Comparison of ENCODE assay signal across 12 cellular contexts in the genomic region with DNA sequence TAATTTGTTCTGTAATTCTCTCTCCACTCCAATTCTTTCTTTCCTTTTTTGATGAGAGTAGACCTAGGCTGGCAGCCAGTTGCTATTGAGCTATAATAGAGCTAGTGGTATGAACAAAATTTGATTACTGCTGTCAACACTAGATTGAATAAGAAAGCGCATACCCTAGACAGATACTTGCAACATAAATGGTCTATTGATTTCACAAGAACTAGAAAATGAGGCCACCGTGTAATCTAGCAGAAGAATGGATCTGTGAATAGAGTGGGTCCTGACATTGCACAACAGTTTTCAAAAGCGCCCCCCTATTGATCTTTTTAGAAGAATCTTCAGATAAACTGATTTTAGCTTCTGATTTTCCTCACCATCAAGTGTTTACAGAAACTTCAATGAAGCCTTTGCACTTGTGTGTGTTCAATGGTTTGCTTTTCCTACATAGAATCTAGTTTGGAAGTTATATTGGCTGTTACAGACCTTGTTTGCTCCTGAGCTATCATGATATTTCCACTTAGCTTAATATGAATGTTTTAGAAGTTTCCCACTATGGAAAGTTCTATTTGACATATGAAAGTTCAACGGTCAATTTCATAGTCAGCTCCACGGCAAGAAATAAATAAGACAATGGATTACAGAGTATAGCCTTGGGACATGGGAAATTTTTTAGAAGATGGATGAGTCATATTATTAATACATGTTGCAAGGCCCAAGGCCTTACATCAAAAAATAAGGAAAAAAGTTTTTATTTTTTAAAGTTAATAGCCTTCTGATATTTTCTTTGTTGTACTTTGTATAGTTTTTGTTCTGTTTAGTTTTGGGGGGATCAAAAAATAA. TPM values are rescaled to one million over a fixed set of nuclear protein-coding genes. Genes with fewer than 3 reads are reported as not detected.
DNase-seq lines count a peak whose midpoint lies in the region; ATAC-seq and TF ChIP-seq lines count a peak whose summit lies in the region.
"Had no signal": no experiment of that assay in that cellular context is flagged by ENCODE, and none has a peak within 500 bp of the region (broad histone marks: within the 10 kb centered on the region; RNA-seq: fewer than 3 reads in every experiment).

No MANE protein-coding gene starts in this region.

- no peak for ATAC-seq in omental fat pad (ENCODE audit: low FRiP score)

- H3K27me3 ChIP-seq in adrenal gland: no peaks in the 10 kb centered on the region
- H3K27me3 ChIP-seq in tibial artery: no peaks in the 10 kb centered on the region
- H3K27me3 ChIP-seq: SJCRH30 had no signal

- H3K9me3 ChIP-seq in adrenal gland (replicated peaks in 1 of 3) (no peaks in the 10 kb centered on the region), tibial artery (no peaks in the 10 kb centered on the region)
- H3K9me3 ChIP-seq: SJCRH30 had no signal

- H3K4me3 ChIP-seq in adrenal gland (no peak overlapping the region), tibial artery (no peak overlapping the region)
- H3K4me3 ChIP-seq: SJCRH30 had no signal

- peaks cover 86 to 100% of the 10 kb centered on the region in 2 donors for H3K4me1 Mint-ChIP-seq in immature natural killer cell

- H3K36me3 Mint-ChIP-seq in immature natural killer cell: no peaks in the 10 kb centered on the region

- H3K27ac ChIP-seq in adrenal gland (peak overlapping the region; percentile 22 to 75 (median 55)), tibial artery (peak overlapping the region; percentile 15 to 33)
- H3K27ac ChIP-seq: SJCRH30 had no signal

- intact Hi-C loops in adrenal gland (cut with DNase I): no loop called here
- intact Hi-C loops in tibial artery (cut with DNase I; ENCODE audit: low total_unique reads): no loop called here

- H3K36me3 ChIP-seq in adrenal gland (replicated peaks in 1 of 2) (no peaks in the 10 kb centered on the region), tibial artery (no peaks in the 10 kb centered on the region)
- H3K36me3 ChIP-seq: SJCRH30 had no signal

- peak overlapping the region; percentile 48 to 98 (median 92) for H3K27ac Mint-ChIP-seq in immature natural killer cell

- no peak for TF ChIP-seq POLR2A in adrenal gland (IDR thresholded peaks at IDR 0.05)

- no peak overlapping the region for H3K4me3 Mint-ChIP-seq in immature natural killer cell

- H3K9me3 Mint-ChIP-seq in immature natural killer cell: no peaks in the 10 kb centered on the region

- peaks cover 6 to 17% (median 8%) of the 10 kb centered on the region in 3 donors for H3K27me3 Mint-ChIP-seq in immature natural killer cell (ENCODE audit: low read depth in 3 of 3)

- WGBS in adrenal gland, 4 donors: 48 to 55% (median 52%) methylated on average over 5 of the region's 5 CpGs

- TF ChIP-seq CTCF in adrenal gland (IDR thresholded peaks at IDR 0.05) (no peak), tibial artery (IDR thresholded peaks at IDR 0.05) (no peak), omental fat pad (IDR thresholded peaks at IDR 0.05) (no peak)

- DNase-seq in SIG-M5 treated with dmso at 0.1 percent for 504 hours (lab: John Stamatoyannopoulos, UW; ENCODE audit: unreplicated experiment) (peak; percentile 69), SIG-M5 (lab: John Stamatoyannopoulos, UW) (no peak), adrenal gland (no peak), immature natural killer cell (no peak), tibial artery (no peak), NCI-H748 (lab: John Stamatoyannopoulos, UW; ENCODE audit: unreplicated experiment) (no peak), NCI-H1048 (lab: John Stamatoyannopoulos, UW) (no peak), omental fat pad (ENCODE audit: low spot score) (no peak)
- DNase-seq: activated naive CD4-positive, alpha-beta T cell treated with anti-CD3 and anti-CD28 coated beads, Interleukin-2, amount 50 U/mL, for 16 hours; NCI-H2081 treated with DMSO at 0.1 percent for 48 hours; SJCRH30; stimulated activated CD4-positive, alpha-beta T cell treated with anti-CD3 and anti-CD28 coated beads, Interleukin-4, amount 100 ng/mL, for 24 hours had no signal

- H3K4me1 ChIP-seq in adrenal gland (replicated peaks in 1 of 2): peaks cover 29 to 61% of the 10 kb centered on the region in 2 donors
- peaks cover 10 to 98% (median 56%) of the 10 kb centered on the region in 4 donors for H3K4me1 ChIP-seq in tibial artery

RNA-seq across cellular contexts. Expression of gene UTRN, which starts 55.6 kb away (rescaled TPM):
- total RNA-seq in adrenal gland: 100 to 1,000 TPM in 6 of 8 donors, 10 to 100 TPM in 2; 79.6 to 194 (median 125) TPM
- polyA plus RNA-seq in adrenal gland: 10 to 100 TPM in 2 of 3 donors, 1 to 10 TPM in 1; 7.6 to 23.0 (median 19.5) TPM
- polyA plus RNA-seq in immature natural killer cell: 100 to 1,000 TPM in 1 of 3 donors, 10 to 100 TPM in 2; 40.5 to 261 (median 67.6) TPM
- 100 to 1,000 TPM; 172 to 283 (median 226) TPM for total RNA-seq in omental fat pad
